In genomic region chr3:147305533-147306241, GRCh38 we compare ENCODE assay signal across 19 cellular contexts.
DNase-seq lines count a peak whose midpoint lies in the region; ATAC-seq and TF ChIP-seq lines count a peak whose summit lies in the region.
"Had no signal": no experiment of that assay in that cellular context is flagged by ENCODE, and none has a peak within 500 bp of the region (broad histone marks: within the 10 kb centered on the region; RNA-seq: fewer than 3 reads in every experiment).

No MANE protein-coding gene starts in this region.

- H3K27me3 ChIP-seq in brain microvascular endothelial cell (replicated peaks), result no peaks in the 10 kb centered on the region
- no peaks in the 10 kb centered on the region for H3K27me3 ChIP-seq in smooth muscle cell (ENCODE audit: low read depth)
- peaks cover 14% of the 10 kb centered on the region; the same call in 1 of the 2 replicates for H3K27me3 ChIP-seq in PC-3 (ENCODE audit: low read length)
- no peaks in the 10 kb centered on the region for H3K27me3 ChIP-seq in upper lobe of right lung
- H3K27me3 ChIP-seq: SJSA1 had no signal

- DNase-seq in AG10803 (ENCODE audit: low read depth), result peak; percentile 42
- peak; percentile 30 for DNase-seq in HFFc6
- DNase-seq in brain microvascular endothelial cell, result no peak
- peak; percentile 12 for DNase-seq in hepatic stellate cell (ENCODE audit: low spot score)
- DNase-seq in smooth muscle cell (lab: John Stamatoyannopoulos, UW; ENCODE audit: unreplicated experiment), result no peak
- DNase-seq in PC-3, result no peak
- DNase-seq in upper lobe of right lung, result no peak
- DNase-seq: CD4-positive, alpha-beta memory T cell; DMS79 treated with DMSO at 0.1 percent for 48 hours; H9; KBM-7; NCI-H146; NCI-H2081 treated with DMSO at 0.1 percent for 48 hours; NCI-H524 treated with DMSO at 0.1 percent for 48 hours; OCI-M1 had no signal

- H3K9ac ChIP-seq in smooth muscle cell (ENCODE audit: low read depth), result no peak overlapping the region
- H3K9ac ChIP-seq in PC-3 (ENCODE audit: low read length), result no peak overlapping the region

- H3K4me2 ChIP-seq in smooth muscle cell, result no peak overlapping the region
- H3K4me2 ChIP-seq in PC-3 (ENCODE audit: low read length), result no peak overlapping the region

- ATAC-seq in GM19397 (IDR thresholded peaks at IDR 0.05; ENCODE audit: unreplicated experiment), result no peak
- ATAC-seq in PC-3, result no peak
- no peak for ATAC-seq in upper lobe of right lung

- H3K4me3 ChIP-seq in AG10803 (ENCODE audit: low read length) (no peak overlapping the region), brain microvascular endothelial cell (ENCODE audit: low read depth, low read length) (no peak overlapping the region), smooth muscle cell (no peak overlapping the region), PC-3 (ENCODE audit: low read length) (no peak overlapping the region), upper lobe of right lung (no peak overlapping the region)
- H3K4me3 ChIP-seq: SJSA1 had no signal

- in situ Hi-C loops in brain microvascular endothelial cell (cut with HindIII; ENCODE audit: low pct_ligation_motif_present, low sequenced_read_pairs), result no loop called here

- H3K9me3 ChIP-seq in smooth muscle cell (replicated peaks; ENCODE audit: low read depth) (no peaks in the 10 kb centered on the region), PC-3 (ENCODE audit: low read length) (no peaks in the 10 kb centered on the region), upper lobe of right lung (no peaks in the 10 kb centered on the region)
- H3K9me3 ChIP-seq: SJSA1 had no signal

- H3F3A ChIP-seq in smooth muscle cell (ENCODE audit: low read depth) (no peaks in the 10 kb centered on the region), PC-3 (ENCODE audit: low read length, unreplicated experiment) (no peaks in the 10 kb centered on the region)

- H3K36me3 ChIP-seq in brain microvascular endothelial cell (replicated peaks) (no peaks in the 10 kb centered on the region), smooth muscle cell (ENCODE audit: low read depth) (no peaks in the 10 kb centered on the region), PC-3 (ENCODE audit: low read depth, low read length) (no peaks in the 10 kb centered on the region), upper lobe of right lung (no peaks in the 10 kb centered on the region)
- H3K36me3 ChIP-seq: SJSA1 had no signal

- H3K79me2 ChIP-seq in smooth muscle cell (ENCODE audit: low read depth) (no peaks in the 10 kb centered on the region), PC-3 (ENCODE audit: low read length) (no peaks in the 10 kb centered on the region)

- H4K20me1 ChIP-seq in smooth muscle cell (ENCODE audit: low read depth) (no peaks in the 10 kb centered on the region), PC-3 (ENCODE audit: low read length) (no peaks in the 10 kb centered on the region)

- CTCF ChIA-PET in PC-3 (lab: Charles Lee), result no interaction called here

- peaks cover 13% of the 10 kb centered on the region; the same call in 1 of the 2 replicates for H3K36me3 Mint-ChIP-seq in HFFc6 (ENCODE audit: low read depth)
- H3K36me3 Mint-ChIP-seq: CD4-positive, alpha-beta memory T cell had no signal

- intact Hi-C loops in PC-3 (cut with micrococcal nuclease), result no loop called here
- intact Hi-C loops in upper lobe of right lung (cut with DNase I), result no loop called here

- peak overlapping the region; percentile 87 for H3K27ac Mint-ChIP-seq in HFFc6
- H3K27ac Mint-ChIP-seq: B cell; CD4-positive, alpha-beta memory T cell; H9 had no signal

- H3K4me1 ChIP-seq in smooth muscle cell (ENCODE audit: low read depth), result no peaks in the 10 kb centered on the region
- no peaks in the 10 kb centered on the region for H3K4me1 ChIP-seq in PC-3 (ENCODE audit: insufficient read depth, low read length)
- no peaks in the 10 kb centered on the region for H3K4me1 ChIP-seq in upper lobe of right lung
- H3K4me1 ChIP-seq: SJSA1 had no signal

- BruUV-seq in PC-3 (replicated peaks; lab: Mats Ljungman, UMichigan), result no TSS peak

- no peaks in the 10 kb centered on the region for H3K9me2 ChIP-seq in PC-3 (replicated peaks; ENCODE audit: low read length)

- H3K27ac ChIP-seq in brain microvascular endothelial cell (peak overlapping the region; percentile 85), smooth muscle cell (ENCODE audit: low read depth) (no peak overlapping the region), PC-3 (ENCODE audit: low read length) (no peak overlapping the region), upper lobe of right lung (no peak overlapping the region)
- H3K27ac ChIP-seq: RWPE1, SJSA1 had no signal

- POLR2A ChIA-PET in PC-3 (lab: Charles Lee; ENCODE audit: unreplicated experiment), result no interaction called here

- H3K4me3 Mint-ChIP-seq in HFFc6, result peak overlapping the region; percentile 32; the same call in 1 of the 2 replicates
- H3K4me3 Mint-ChIP-seq: B cell; CD4-positive, alpha-beta memory T cell; H9 had no signal

- no peak overlapping the region for H2AFZ ChIP-seq in smooth muscle cell (ENCODE audit: low read depth)
- H2AFZ ChIP-seq in PC-3 (ENCODE audit: low read length), result no peak overlapping the region

- TF ChIP-seq CTCF in AG10803 (conservative IDR thresholded peaks at IDR 0.05; ENCODE audit: low read length) (no peak), HFFc6 (IDR thresholded peaks at IDR 0.05) (no peak), brain microvascular endothelial cell (IDR thresholded peaks at IDR 0.05; ENCODE audit: low read depth, low read length, missing control alignments) (no peak), smooth muscle cell (IDR thresholded peaks at IDR 0.05; ENCODE audit: borderline replicate concordance, insufficient read depth, poor library complexity, severe bottlenecking) (no peak), PC-3 (conservative IDR thresholded peaks at IDR 0.05; ENCODE audit: low read depth, low read length) (no peak), upper lobe of right lung (IDR thresholded peaks at IDR 0.05) (no peak)

- H3K27me3 Mint-ChIP-seq in HFFc6 (ENCODE audit: insufficient read depth), result no peaks in the 10 kb centered on the region
- H3K27me3 Mint-ChIP-seq: B cell; CD4-positive, alpha-beta memory T cell had no signal

- peaks cover 4% of the 10 kb centered on the region; the same call in 1 of the 2 replicates for H3K9me3 Mint-ChIP-seq in HFFc6
- H3K9me3 Mint-ChIP-seq: H9 had no signal

- H3K4me1 Mint-ChIP-seq in HFFc6 (ENCODE audit: low read depth), result peaks cover 39% of the 10 kb centered on the region
- H3K4me1 Mint-ChIP-seq: B cell; CD4-positive, alpha-beta memory T cell; H9 had no signal

Comparison
In these comparisons a context has a peak if more than half of its experiments do, and no peak if none do; other contexts are left out.
1. DNase-seq: peak in AG10803 (single experiment), HFFc6 (single experiment) and hepatic stellate cell (single experiment); none in brain microvascular endothelial cell (single experiment), smooth muscle cell (single experiment), PC-3 (single experiment) and upper lobe of right lung (single experiment).